Comparison of ENCODE assay signal across 8 cellular contexts in the genomic region with DNA sequence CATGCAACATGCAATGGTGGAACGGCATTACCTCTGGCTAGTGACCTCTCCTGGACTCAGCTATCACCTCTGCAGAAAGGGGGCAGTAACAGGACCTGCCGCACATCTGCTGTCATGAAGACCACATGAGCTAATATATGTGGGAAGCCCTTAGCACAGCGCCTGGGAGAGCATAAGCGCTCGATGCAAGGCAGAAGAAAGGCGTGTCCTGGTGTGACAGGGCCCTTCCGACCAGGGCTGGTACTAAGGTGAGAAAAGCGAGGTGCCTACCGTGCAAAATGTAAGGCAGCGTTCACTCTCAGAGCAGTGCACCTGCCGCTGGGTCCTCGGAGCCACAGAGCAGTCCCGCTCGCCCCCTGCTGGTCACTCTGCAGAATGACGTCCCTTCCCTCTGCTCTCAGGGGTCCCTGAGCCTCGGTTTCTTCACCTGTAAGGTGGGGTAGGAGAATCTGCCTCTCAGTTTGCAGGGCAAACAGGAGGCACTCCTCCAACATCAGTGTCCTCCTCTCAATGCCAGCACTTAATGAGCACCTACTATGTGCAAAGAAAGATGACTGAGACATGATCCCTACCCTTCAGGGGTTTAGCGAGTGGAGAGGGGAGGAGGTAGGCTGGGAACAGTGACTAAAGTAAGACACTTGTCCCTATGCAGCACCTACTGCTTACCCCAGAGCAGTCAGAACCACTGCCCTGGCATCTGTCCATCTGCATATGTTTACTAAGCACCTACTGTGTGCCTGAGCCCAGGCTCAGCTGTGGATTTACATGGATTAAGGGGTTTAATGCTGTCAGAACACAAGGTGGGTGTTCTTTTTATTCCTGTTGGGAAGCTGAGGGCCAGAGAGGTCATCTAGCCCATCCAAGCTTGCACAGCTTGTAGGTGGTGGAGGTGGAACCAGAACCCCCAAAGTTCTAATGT. TPM values are rescaled to one million over a fixed set of nuclear protein-coding genes. Genes with fewer than 3 reads are reported as not detected.
DNase-seq lines count a peak whose midpoint lies in the region; ATAC-seq and TF ChIP-seq lines count a peak whose summit lies in the region.

No MANE protein-coding gene starts in this region.

- POLR2A ChIA-PET in naive thymus-derived CD8-positive, alpha-beta T cell (lab: Charles Lee), result no interaction called here

- no peaks in the 10 kb centered on the region for H3K36me3 Mint-ChIP-seq in naive thymus-derived CD8-positive, alpha-beta T cell

- peak overlapping the region; percentile 48 to 79 (median 70) for H3K4me3 Mint-ChIP-seq in naive thymus-derived CD8-positive, alpha-beta T cell

- H3K4me3 ChIP-seq in NT2/D1 (ENCODE audit: insufficient read length, low read depth), result no peak overlapping the region

- peak; percentile 85 to 88 for ATAC-seq in naive thymus-derived CD8-positive, alpha-beta T cell
- ATAC-seq in HG02588 (IDR thresholded peaks at IDR 0.05; ENCODE audit: unreplicated experiment), result no peak

- peak overlapping the region in 4 of 10 donors; percentile 9 to 71 (median 38) for H3K27ac Mint-ChIP-seq in naive thymus-derived CD8-positive, alpha-beta T cell

- peaks cover 9% of the 10 kb centered on the region for H3K4me1 ChIP-seq in NT2/D1 (ENCODE audit: insufficient read depth, insufficient read length)

- no peaks in the 10 kb centered on the region for H3K9me3 Mint-ChIP-seq in naive thymus-derived CD8-positive, alpha-beta T cell

- DNase-seq in GDM1 (lab: John Stamatoyannopoulos, UW) (peak; percentile 32), HPDE6-E6E7 (ENCODE audit: extremely low spot score) (peak; percentile 84), NT2/D1 (ENCODE audit: low read depth, low spot score) (peak; percentile 55), erythroblast (lab: John Stamatoyannopoulos, UW) (peak; percentile 61 to 77)
- DNase-seq in activated CD8-positive, alpha-beta memory T cell treated with anti-CD3 and anti-CD28 coated beads, Interleukin-2, amount 50 U/mL, for 48 hours, result peak; percentile 91
- peak; percentile 42 to 78 (median 70) for DNase-seq in naive thymus-derived CD8-positive, alpha-beta T cell
- peak; percentile 37 to 77 (median 47) for DNase-seq in stimulated activated naive CD4-positive, alpha-beta T cell (lab: John Stamatoyannopoulos, UW)

- H3K27me3 Mint-ChIP-seq in naive thymus-derived CD8-positive, alpha-beta T cell, result peaks cover 6 to 24% (median 8%) of the 10 kb centered on the region in 5 donors

- H3K9ac ChIP-seq in NT2/D1 (ENCODE audit: insufficient read length, low read depth), result no peak overlapping the region

- H3K36me3 ChIP-seq in NT2/D1 (ENCODE audit: insufficient read depth, insufficient read length, low read length), result no peaks in the 10 kb centered on the region

- no peak for TF ChIP-seq POLR2A in erythroblast (IDR thresholded peaks at IDR 0.05; ENCODE audit: low read length)

- no peaks in the 10 kb centered on the region for H3K9me3 ChIP-seq in NT2/D1 (ENCODE audit: insufficient read depth, low read length)

- peaks cover 7 to 20% (median 16%) of the 10 kb centered on the region in 4 donors for H3K4me1 Mint-ChIP-seq in naive thymus-derived CD8-positive, alpha-beta T cell

- peaks cover 9% of the 10 kb centered on the region for H3K27me3 ChIP-seq in NT2/D1 (ENCODE audit: insufficient read depth, insufficient read length)

RNA-seq across cellular contexts. Expression of a gene that starts 41.1 kb away (rescaled TPM):
- not detected for total RNA-seq in naive thymus-derived CD8-positive, alpha-beta T cell
- not detected for polyA plus RNA-seq in naive thymus-derived CD8-positive, alpha-beta T cell

Comparison
In these comparisons a context has a peak if more than half of its experiments do, and no peak if none do; other contexts are left out.
1. DNase-seq: peak in every context shown above with its lines; median percentile 91 in activated CD8-positive, alpha-beta memory T cell treated with anti-CD3 and anti-CD28 coated beads, Interleukin-2, amount 50 U/mL, for 48 hours; 84 in HPDE6-E6E7; 70 in naive thymus-derived CD8-positive, alpha-beta T cell; 69 in erythroblast; 55 in NT2/D1; 47 in stimulated activated naive CD4-positive, alpha-beta T cell; 32 in GDM1.